In genomic region chr2:221049950-221050349, GRCh38 we compare ENCODE assay signal across 21 cellular contexts.
DNase-seq lines count a peak whose midpoint lies in the region; ATAC-seq and TF ChIP-seq lines count a peak whose summit lies in the region.
"Had no signal": no experiment of that assay in that cellular context is flagged by ENCODE, and none has a peak within 500 bp of the region (broad histone marks: within the 10 kb centered on the region; RNA-seq: fewer than 3 reads in every experiment).

No MANE protein-coding gene starts in this region.

- no peak for TF ChIP-seq CTCF in gastroesophageal sphincter (IDR thresholded peaks at IDR 0.05)

- H3K4me3 ChIP-seq in BLaER1 treated with 17β-estradiol and CSF1 and Interleukin-3, amounts not matched to agents 10 nM and 100 nM: no peak overlapping the region
- no peak overlapping the region for H3K4me3 ChIP-seq in gastroesophageal sphincter
- H3K4me3 ChIP-seq: breast epithelium, upper lobe of left lung had no signal

- no peaks in the 10 kb centered on the region for H3K9me3 ChIP-seq in BLaER1 treated with 17β-estradiol and CSF1 and Interleukin-3, amounts not matched to agents 10 nM and 100 nM (replicated peaks in 1 of 11)
- H3K9me3 ChIP-seq in gastroesophageal sphincter: no peaks in the 10 kb centered on the region
- H3K9me3 ChIP-seq: breast epithelium, upper lobe of left lung had no signal

- no peaks in the 10 kb centered on the region for H4K20me1 ChIP-seq in BLaER1 treated with 17β-estradiol and CSF1 and Interleukin-3, amounts not matched to agents 10 nM and 100 nM

- DNase-seq in left cardiac atrium (no peak), NOMO-1 treated with dmso at 0.1 percent for 144 hours (lab: John Stamatoyannopoulos, UW; ENCODE audit: unreplicated experiment) (no peak)
- DNase-seq in stimulated activated CD4-positive, alpha-beta T cell treated with anti-CD3 and anti-CD28 coated beads, Interleukin-2, amount 100 ng/mL, for 48 hours: no peak
- DNase-seq: activated CD8-positive, alpha-beta T cell treated with anti-CD3 and anti-CD28 coated beads, Interleukin-2, amount 10 ng/mL, durations not matched to agents 7 days and 5 days; activated naive CD8-positive, alpha-beta T cell treated with anti-CD3 and anti-CD28 coated beads, Interleukin-2, amount 10 ng/mL, durations not matched to agents 7 days and 5 days; DMS79 treated with DMSO at 0.1 percent for 48 hours; naive thymus-derived CD8-positive, alpha-beta T cell; NCI-H1436 treated with DMSO at 0.1 percent for 48 hours; NCI-H226; stimulated activated CD4-positive, alpha-beta T cell treated with anti-CD3 and anti-CD28 coated beads, Interleukin-12 subunit alpha, Interleukin-12 subunit beta, amount 100 ng/mL, for 4 hours; stimulated activated naive B cell treated with anti-CD40 and anti-IgM and Interleukin-4, amounts not matched to agents 10 μg/mL and 1 μg/mL and 100 μg/mL, for 72 hours; upper lobe of left lung; WERI-Rb-1 had no signal

- H3K27ac ChIP-seq in BLaER1 treated with 17β-estradiol and CSF1 and Interleukin-3, amounts not matched to agents 10 nM and 100 nM: no peak overlapping the region
- H3K27ac ChIP-seq in gastroesophageal sphincter: no peak overlapping the region
- H3K27ac ChIP-seq: breast epithelium, upper lobe of left lung, WERI-Rb-1 had no signal

- 35 to 86% methylated on average over 2 of the region's 2 CpGs for WGBS in gastroesophageal sphincter (ENCODE audit: low coverage in 1 of 2), 2 donors

- no peaks in the 10 kb centered on the region for H3K27me3 ChIP-seq in BLaER1 treated with 17β-estradiol and CSF1 and Interleukin-3, amounts not matched to agents 10 nM and 100 nM
- no peaks in the 10 kb centered on the region for H3K27me3 ChIP-seq in gastroesophageal sphincter
- H3K27me3 ChIP-seq: breast epithelium, upper lobe of left lung had no signal

- peak overlapping the region in 8 of 11 experiments; percentile 25 to 58 (median 50); a peak in 12 of 22 replicates for H3K4me2 ChIP-seq in BLaER1 treated with 17β-estradiol and CSF1 and Interleukin-3, amounts not matched to agents 10 nM and 100 nM

- H3K9ac ChIP-seq in BLaER1 treated with 17β-estradiol and CSF1 and Interleukin-3, amounts not matched to agents 10 nM and 100 nM: no peak overlapping the region

- no peak for TF ChIP-seq POLR2A in gastroesophageal sphincter (IDR thresholded peaks at IDR 0.05)

- no peak for TF ChIP-seq EP300 in gastroesophageal sphincter (IDR thresholded peaks at IDR 0.05)

- intact Hi-C loops in left cardiac atrium (cut with DNase I): no loop called here

- H3K36me3 ChIP-seq in BLaER1 treated with 17β-estradiol and CSF1 and Interleukin-3, amounts not matched to agents 10 nM and 100 nM: no peaks in the 10 kb centered on the region
- H3K36me3 ChIP-seq in gastroesophageal sphincter: no peaks in the 10 kb centered on the region
- H3K36me3 ChIP-seq: breast epithelium, upper lobe of left lung, WERI-Rb-1 had no signal

- peaks cover 0 to 19% (median 12%) of the 10 kb centered on the region in 10 experiments; a peak in 11 of 20 replicates for H3K4me1 ChIP-seq in BLaER1 treated with 17β-estradiol and CSF1 and Interleukin-3, amounts not matched to agents 10 nM and 100 nM
- H3K4me1 ChIP-seq in gastroesophageal sphincter: no peaks in the 10 kb centered on the region
- H3K4me1 ChIP-seq: breast epithelium, upper lobe of left lung had no signal

- ATAC-seq in GM19351 (IDR thresholded peaks at IDR 0.05; ENCODE audit: unreplicated experiment) (peak; percentile 41), HG02642 (IDR thresholded peaks at IDR 0.05; ENCODE audit: poor library complexity, unreplicated experiment) (peak; percentile 54), HG03460 (IDR thresholded peaks at IDR 0.05; ENCODE audit: unreplicated experiment) (peak; percentile 77), left cardiac atrium (no peak), gastroesophageal sphincter (no peak)
- ATAC-seq: activated CD8-positive, alpha-beta T cell treated with anti-CD3 and anti-CD28 coated beads, Interleukin-2, amount 10 ng/mL, durations not matched to agents 7 days and 5 days; esophagus mucosa; naive thymus-derived CD8-positive, alpha-beta T cell; Right ventricle myocardium inferior had no signal

Comparison
In these comparisons a context has a peak if more than half of its experiments do, and no peak if none do; other contexts are left out.
1. ATAC-seq: peak in GM19351 (single experiment), HG02642 (single experiment) and HG03460 (single experiment); none in left cardiac atrium (0 of 2) and gastroesophageal sphincter (single experiment).